In the genomic region with DNA sequence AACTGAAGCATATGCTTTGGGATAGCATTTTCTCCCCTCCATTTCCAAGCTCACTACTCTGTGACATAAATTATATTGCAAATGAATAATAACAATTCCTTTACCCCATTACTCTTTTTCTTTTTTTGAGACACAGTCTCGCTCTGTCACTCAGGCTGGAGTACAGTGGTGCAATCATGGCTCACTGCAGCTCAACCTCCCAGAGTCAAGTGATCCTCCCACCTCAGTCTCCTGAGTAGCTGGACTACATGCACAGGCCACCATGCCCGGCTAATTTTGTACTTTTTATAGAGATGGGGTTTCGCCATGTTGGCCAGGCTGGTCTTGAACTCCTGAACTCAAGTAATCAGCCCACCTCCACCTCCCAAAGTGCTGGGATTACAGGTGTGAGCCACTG, we compare ENCODE assay signal across 1 cellular context.
TF ChIP-seq lines count a peak whose summit lies in the region.

No MANE protein-coding gene starts in this region.

TF ChIP-seq in HepG2, 621 proteins besides CTCF, POLR2A, EP300 and RAD21:
- no peak for TF ChIP-seq SALL1 (CRISPR knock-in tag; IDR thresholded peaks at IDR 0.05)
- TF ChIP-seq ZNF3 (CRISPR knock-in tag; IDR thresholded peaks at IDR 0.05): no peak
- TF ChIP-seq CHCHD3 (CRISPR knock-in tag; IDR thresholded peaks at IDR 0.05): no peak
- no peak for TF ChIP-seq KAT2B (IDR thresholded peaks at IDR 0.05; ENCODE audit: borderline replicate concordance, low read depth, low read length)
- TF ChIP-seq ZNF503 (CRISPR knock-in tag; IDR thresholded peaks at IDR 0.05): no peak
- TF ChIP-seq HDAC1 (CRISPR knock-in tag; IDR thresholded peaks at IDR 0.05): no peak
- TF ChIP-seq ELF1 (CRISPR knock-in tag; IDR thresholded peaks at IDR 0.05): no peak
- no peak for TF ChIP-seq ZNF775 (CRISPR knock-in tag; IDR thresholded peaks at IDR 0.05; ENCODE audit: borderline replicate concordance)
- no peak for TF ChIP-seq FOXC1 (CRISPR knock-in tag; IDR thresholded peaks at IDR 0.05; ENCODE audit: borderline replicate concordance)
TF ChIP-seq in HepG2: peak in this region for 0.
